Comparison of ENCODE assay signal across 31 cellular contexts in genomic region chr17:68328676-68329075, GRCh38. TPM values are rescaled to one million over a fixed set of nuclear protein-coding genes. Genes with fewer than 3 reads are reported as not detected.
DNase-seq lines count a peak whose midpoint lies in the region; ATAC-seq and TF ChIP-seq lines count a peak whose summit lies in the region.
"Had no signal": no experiment of that assay in that cellular context is flagged by ENCODE, and none has a peak within 500 bp of the region (broad histone marks: within the 10 kb centered on the region; RNA-seq: fewer than 3 reads in every experiment).

No MANE protein-coding gene starts in this region.

- no peaks in the 10 kb centered on the region for H3K4me1 ChIP-seq in IMR-90 (ENCODE audit: control insufficient read depth, insufficient read depth, low read length)
- H3K4me1 ChIP-seq in mesenchymal stem cell (ENCODE audit: control insufficient read depth, insufficient read depth, low read depth, low read length), result no peaks in the 10 kb centered on the region
- H3K4me1 ChIP-seq: body of pancreas, left ventricle myocardium inferior, stomach, thyroid gland had no signal

- peak overlapping the region; percentile 65 for H2AK9ac ChIP-seq in IMR-90 (replicated peaks; ENCODE audit: low read depth, low read length, poor library complexity)

- in situ Hi-C loops in IMR-90 (cut with MboI; ENCODE audit: low sequenced_read_pairs), result no loop called here

- POLR2A ChIA-PET in IMR-90 (lab: Charles Lee; ENCODE audit: unreplicated experiment), result no interaction called here

- H3K23ac ChIP-seq in IMR-90 (ENCODE audit: low read depth, low read length) (no peak overlapping the region), mesenchymal stem cell (ENCODE audit: low read length in 2 of 2) (no peak overlapping the region)

- H4K5ac ChIP-seq in IMR-90 (ENCODE audit: low read depth, low read length), result no peak overlapping the region

- H3K79me1 ChIP-seq in IMR-90 (ENCODE audit: low read depth in 1 of 2, low read length in 2 of 2) (no peaks in the 10 kb centered on the region), mesenchymal stem cell (replicated peaks; ENCODE audit: low read length, poor library complexity, severe bottlenecking) (no peaks in the 10 kb centered on the region)

- H2BK5ac ChIP-seq in IMR-90 (ENCODE audit: low read depth, low read length, poor library complexity, severe bottlenecking) (no peak overlapping the region), mesenchymal stem cell (ENCODE audit: low read depth, low read length, poor library complexity, severe bottlenecking) (no peak overlapping the region)

- H3K36me3 ChIP-seq in IMR-90 (ENCODE audit: control insufficient read depth, insufficient read depth, low read length) (no peaks in the 10 kb centered on the region), mesenchymal stem cell (ENCODE audit: control insufficient read depth in 1 of 2, insufficient read depth in 2 of 2, low read depth in 1 of 2, low read length in 2 of 2) (no peaks in the 10 kb centered on the region)
- H3K36me3 ChIP-seq: left ventricle myocardium inferior, stomach, thyroid gland had no signal

- peaks cover 5% of the 10 kb centered on the region for H3K36me3 Mint-ChIP-seq in Calu3 (ENCODE audit: insufficient read depth, unreplicated experiment)
- H3K36me3 Mint-ChIP-seq in activated T-cell treated with anti-CD3 and anti-CD28 coated beads, Interleukin-2, amount 50 U/mL, for 4 hours (ENCODE audit: insufficient read depth), result no peaks in the 10 kb centered on the region

- H2BK12ac ChIP-seq in mesenchymal stem cell (ENCODE audit: low read length in 2 of 2), result no peak overlapping the region

- no peak for TF ChIP-seq RAD21 in IMR-90 (IDR thresholded peaks at IDR 0.05; ENCODE audit: low read length)

- no peaks in the 10 kb centered on the region for H4K20me1 ChIP-seq in IMR-90 (ENCODE audit: insufficient read depth, low read length)

- H2BK15ac ChIP-seq in IMR-90 (ENCODE audit: low read depth, low read length) (no peak overlapping the region), mesenchymal stem cell (ENCODE audit: low read depth, poor library complexity, severe bottlenecking) (no peak overlapping the region)

- H3K18ac ChIP-seq in IMR-90 (ENCODE audit: low read depth, low read length) (no peak overlapping the region), mesenchymal stem cell (ENCODE audit: low read depth in 1 of 2, low read length in 2 of 2) (no peak overlapping the region)

- H3K4me1 Mint-ChIP-seq in Calu3 (ENCODE audit: low read depth, unreplicated experiment), result no peaks in the 10 kb centered on the region
- H3K4me1 Mint-ChIP-seq in activated T-cell treated with anti-CD3 and anti-CD28 coated beads, Interleukin-2, amount 50 U/mL, for 4 hours (ENCODE audit: low read depth), result peaks cover 15% of the 10 kb centered on the region

- ATAC-seq in IMR-90 (ENCODE audit: low read depth), result no peak
- ATAC-seq in activated T-cell treated with anti-CD3 and anti-CD28 coated beads, Interleukin-2, amount 50 U/mL, for 4 hours, result no peak
- ATAC-seq: activated CD8-positive, alpha-beta T cell treated with anti-CD3 and anti-CD28 coated beads for 36 hours; body of pancreas; CD8-positive, alpha-beta T cell; naive thymus-derived CD4-positive, alpha-beta T cell; SK-N-SH treated with all-trans-retinoic acid at 6 μM for 48 hours; T-helper 17 cell had no signal

- CTCF ChIA-PET in Calu3 (lab: Charles Lee), result interaction anchor here (1.3 kb wide), 1 partner anchor 10 kb away, joined by 3 read pairs; no protein-coding TSS in a partner anchor
- CTCF ChIA-PET in IMR-90 (lab: Yijun Ruan, JAX), result interaction anchor here (1.1 kb wide), 1 partner anchor 70 kb away, joined by 3 read pairs; no protein-coding TSS in a partner anchor

- TF ChIP-seq POLR2A in IMR-90 (IDR thresholded peaks at IDR 0.05; ENCODE audit: low read depth, low read length) (no peak), erythroblast (IDR thresholded peaks at IDR 0.05; ENCODE audit: low read length) (no peak)

- H3K27me3 ChIP-seq in IMR-90 (ENCODE audit: control insufficient read depth, insufficient read depth, low read length) (0 out of 2 replicates have a peak, but pooled peaks cover 2% of the 10 kb centered on the region), mesenchymal stem cell (ENCODE audit: control insufficient read depth in 1 of 2, insufficient read depth in 1 of 2, low read length in 2 of 2) (peaks cover 0 to 13% of the 10 kb centered on the region in 2 experiments)
- H3K27me3 ChIP-seq: body of pancreas, stomach, thyroid gland had no signal

- H3K27me3 Mint-ChIP-seq in Calu3 (ENCODE audit: unreplicated experiment), result peaks cover 76% of the 10 kb centered on the region
- H3K27me3 Mint-ChIP-seq in activated T-cell treated with anti-CD3 and anti-CD28 coated beads, Interleukin-2, amount 50 U/mL, for 4 hours (ENCODE audit: low read depth), result no peaks in the 10 kb centered on the region
- H3K27me3 Mint-ChIP-seq: activated CD8-positive, alpha-beta T cell treated with anti-CD3 and anti-CD28 coated beads for 36 hours; naive thymus-derived CD4-positive, alpha-beta T cell; T-helper 17 cell had no signal

- no peak overlapping the region for H3K56ac ChIP-seq in IMR-90 (ENCODE audit: extremely low read depth, insufficient read depth, low read length)

- no peak overlapping the region for H3K27ac Mint-ChIP-seq in Calu3 (ENCODE audit: unreplicated experiment)
- H3K27ac Mint-ChIP-seq: activated CD8-positive, alpha-beta T cell treated with anti-CD3 and anti-CD28 coated beads for 36 hours; CD8-positive, alpha-beta T cell; T-helper 17 cell had no signal

- H3K14ac ChIP-seq in IMR-90 (replicated peaks; ENCODE audit: low read depth, low read length) (no peak overlapping the region), mesenchymal stem cell (ENCODE audit: low read length in 2 of 2) (no peak overlapping the region)

- dilution Hi-C loops in IMR-90 (cut with HindIII; ENCODE audit: low sequenced_read_pairs, unreplicated experiment), result no loop called here

- no peak overlapping the region for H3K4me3 Mint-ChIP-seq in Calu3 (ENCODE audit: low read depth, unreplicated experiment)
- no peak overlapping the region for H3K4me3 Mint-ChIP-seq in activated T-cell treated with anti-CD3 and anti-CD28 coated beads, Interleukin-2, amount 50 U/mL, for 4 hours
- H3K4me3 Mint-ChIP-seq: activated CD8-positive, alpha-beta T cell treated with anti-CD3 and anti-CD28 coated beads for 36 hours; CD8-positive, alpha-beta T cell; H9; naive thymus-derived CD4-positive, alpha-beta T cell; T-helper 17 cell had no signal

- H3K27ac ChIP-seq in IMR-90 (ENCODE audit: insufficient read depth, low read length) (no peak overlapping the region), mesenchymal stem cell (ENCODE audit: low read length, poor library complexity, severe bottlenecking) (no peak overlapping the region)
- H3K27ac ChIP-seq: body of pancreas, left ventricle myocardium inferior, stomach, thyroid gland had no signal

- DNase-seq in Calu3 (peak; percentile 8), IMR-90 (peak; percentile 7), choroid plexus epithelial cell (ENCODE audit: low read depth) (peak; percentile 67), mesenchymal stem cell (peak; percentile 24), erythroblast (lab: John Stamatoyannopoulos, UW) (no peak), globus pallidus (ENCODE audit: low spot score) (no peak)
- no peak for DNase-seq in stimulated activated naive CD4-positive, alpha-beta T cell treated with Interleukin-2 at 50 U/mL for 16 hours (lab: John Stamatoyannopoulos, UW)
- no peak for DNase-seq in activated T-cell treated with anti-CD3 and anti-CD28 coated beads, Interleukin-2, amount 50 U/mL, for 4 hours
- DNase-seq: activated CD4-positive, CD25-positive, alpha-beta regulatory T cell treated with anti-CD3 and anti-CD28 coated beads, Interleukin-2, amount 50 U/mL, for 72 hours; activated CD8-positive, alpha-beta T cell treated with anti-CD3 and anti-CD28 coated beads for 36 hours; activated effector memory CD4-positive, alpha-beta T cell treated with Interleukin-2 at 50 U/mL for 16 hours; body of pancreas; CD8-positive, alpha-beta T cell; DMS153; foreskin fibroblast; GDM1; H9; KG1; left ventricle myocardium inferior; midbrain; naive thymus-derived CD4-positive, alpha-beta T cell; NCI-H1417; NCI-H2081; NCI-H2227 treated with DMSO at 0.1 percent for 48 hours; occipital lobe; RPMI8226; stomach; T-helper 17 cell; thyroid gland had no signal

- H3K4me3 ChIP-seq in IMR-90 (ENCODE audit: insufficient read depth, low read depth, low read length), result no peak overlapping the region
- no peak overlapping the region for H3K4me3 ChIP-seq in choroid plexus epithelial cell (ENCODE audit: low read depth, low read length)
- H3K4me3 ChIP-seq in mesenchymal stem cell (ENCODE audit: insufficient read depth in 1 of 2, low read depth in 1 of 2, low read length in 2 of 2), result no peak overlapping the region
- H3K4me3 ChIP-seq: body of pancreas, left ventricle myocardium inferior, stomach, thyroid gland had no signal

- no peaks in the 10 kb centered on the region for H3K9me3 Mint-ChIP-seq in Calu3 (ENCODE audit: low read depth, unreplicated experiment)
- H3K9me3 Mint-ChIP-seq in activated T-cell treated with anti-CD3 and anti-CD28 coated beads, Interleukin-2, amount 50 U/mL, for 4 hours, result peaks cover 7% of the 10 kb centered on the region

- peaks cover 11% of the 10 kb centered on the region for H3K9me3 ChIP-seq in IMR-90 (ENCODE audit: control insufficient read depth, insufficient read depth, low read length)
- H3K9me3 ChIP-seq in mesenchymal stem cell (ENCODE audit: control insufficient read depth, low read length), result no peaks in the 10 kb centered on the region
- H3K9me3 ChIP-seq: thyroid gland had no signal

- H4K8ac ChIP-seq in IMR-90 (ENCODE audit: low read depth in 2 of 2, low read length in 2 of 2) (no peak overlapping the region), mesenchymal stem cell (ENCODE audit: low read length) (no peak overlapping the region)

- H3K9ac ChIP-seq in IMR-90 (ENCODE audit: low read depth, low read length) (no peak overlapping the region), mesenchymal stem cell (ENCODE audit: low read length) (no peak overlapping the region)

- H2BK120ac ChIP-seq in IMR-90 (ENCODE audit: low read depth, low read length) (no peak overlapping the region), mesenchymal stem cell (ENCODE audit: low read depth, low read length) (no peak overlapping the region)

- H3K4ac ChIP-seq in IMR-90 (ENCODE audit: low read depth, low read length) (no peak overlapping the region), mesenchymal stem cell (ENCODE audit: low read depth in 1 of 2, low read length in 2 of 2) (no peak overlapping the region)

- no TSS peak for BruUV-seq in Calu3 (replicated peaks; lab: Mats Ljungman, UMichigan)
- no TSS peak for BruUV-seq in IMR-90 (replicated peaks; lab: Mats Ljungman, UMichigan)

- no peak overlapping the region for H2BK20ac ChIP-seq in IMR-90 (ENCODE audit: low read depth, low read length)

- TF ChIP-seq CTCF in Calu3 (IDR thresholded peaks at IDR 0.05; ENCODE audit: unreplicated experiment) (no peak), IMR-90 (conservative IDR thresholded peaks at IDR 0.05; ENCODE audit: low read depth, low read length) (no peak), choroid plexus epithelial cell (conservative IDR thresholded peaks at IDR 0.05; ENCODE audit: low read depth, low read length) (no peak)

- H2AK5ac ChIP-seq in IMR-90 (ENCODE audit: low read depth, low read length) (no peak overlapping the region), mesenchymal stem cell (ENCODE audit: low read length, severe bottlenecking) (no peak overlapping the region)

- no peaks in the 10 kb centered on the region for H3K9me1 ChIP-seq in IMR-90 (ENCODE audit: insufficient read depth, low read length)

- no peak overlapping the region for H4K91ac ChIP-seq in IMR-90 (ENCODE audit: insufficient read depth, low read depth, low read length)
- H4K91ac ChIP-seq in mesenchymal stem cell (ENCODE audit: low read length), result no peak overlapping the region

- H2AFZ ChIP-seq in IMR-90 (replicated peaks; ENCODE audit: low read length, poor library complexity) (no peak overlapping the region), mesenchymal stem cell (ENCODE audit: low read depth, low read length) (no peak overlapping the region)

- intact Hi-C loops in Calu3 (cut with micrococcal nuclease; ENCODE audit: unreplicated experiment) (no loop called here), IMR-90 (cut with micrococcal nuclease) (no loop called here)

- 52% methylated on average over 4 of the region's 4 CpGs; no CpG with 5 or more reads in 1 of the 2 experiments for WGBS in IMR-90 (ENCODE audit: extremely low coverage in 2 of 2, insufficient read length in 1 of 2), 2 experiments
- 63% methylated on average over 4 of the region's 4 CpGs for WGBS in mesenchymal stem cell

- H3K4me2 ChIP-seq in IMR-90 (ENCODE audit: low read depth, low read length) (no peak overlapping the region), mesenchymal stem cell (ENCODE audit: low read length, poor library complexity, severe bottlenecking) (no peak overlapping the region)

RNA-seq across cellular contexts. Expression of gene ARSG, which starts 37.4 kb away (rescaled TPM):
- total RNA-seq in Calu3 (2022) (1.4 and 2.4 TPM in 2 replicates), IMR-90 (2012; rRNA removed) (2.9 and 3.1 TPM in 2 replicates)
- 2.5 and 3.0 TPM in 2 replicates for polyA plus RNA-seq in IMR-90 (2012; rRNA removed)
- polyA plus RNA-seq in IMR-90 (2012; cell fraction: cytosol; rRNA removed), result 1.3 and 2.4 TPM in 2 replicates
- 2.8 and 3.6 TPM in 2 replicates for polyA plus RNA-seq in IMR-90 (2012; cell fraction: nucleus; rRNA removed; ENCODE audit: low replicate concordance)
- polyA plus RNA-seq in mesenchymal stem cell (2013, experiment 1 of 2), result 4.5 TPM
- 4.7 TPM for polyA plus RNA-seq in mesenchymal stem cell (2013, experiment 2 of 2)
- 1 to 10 TPM; 3.2 to 4.6 (median 4.5) TPM for total RNA-seq in activated T-cell treated with anti-CD3 and anti-CD28 coated beads, Interleukin-2, amount 50 U/mL, for 4 hours

RNA-seq across cellular contexts. Expression of gene SLC16A6, which starts 37.7 kb away (rescaled TPM):
- total RNA-seq in Calu3 (2022) (0.12 and 0.19 TPM in 2 replicates), IMR-90 (2012; rRNA removed) (0.54 and 0.83 TPM in 2 replicates)
- 0.22 and 0.29 TPM in 2 replicates for polyA plus RNA-seq in IMR-90 (2012; rRNA removed)
- 0.07 and 0.28 TPM in 2 replicates for polyA plus RNA-seq in IMR-90 (2012; cell fraction: cytosol; rRNA removed)
- polyA plus RNA-seq in IMR-90 (2012; cell fraction: nucleus; rRNA removed; ENCODE audit: low replicate concordance), result 0.20 and 0.49 TPM in 2 replicates
- 48.0 TPM for polyA plus RNA-seq in mesenchymal stem cell (2013, experiment 1 of 2)
- polyA plus RNA-seq in mesenchymal stem cell (2013, experiment 2 of 2), result 49.8 TPM
- total RNA-seq in activated T-cell treated with anti-CD3 and anti-CD28 coated beads, Interleukin-2, amount 50 U/mL, for 4 hours, result 1 to 10 TPM; 5.9 to 7.7 (median 6.0) TPM
- total RNA-seq: epithelial cell of proximal tubule had no signal

Comparison
In these comparisons a context has a peak if more than half of its experiments do, and no peak if none do; other contexts are left out.
1. DNase-seq: peak in Calu3 (single experiment), IMR-90 (single experiment), choroid plexus epithelial cell (single experiment) and mesenchymal stem cell (single experiment); none in erythroblast (0 of 2), stimulated activated naive CD4-positive, alpha-beta T cell treated with Interleukin-2 at 50 U/mL for 16 hours (single experiment), globus pallidus (single experiment) and activated T-cell treated with anti-CD3 and anti-CD28 coated beads, Interleukin-2, amount 50 U/mL, for 4 hours (single experiment).